ENCODE assay signal across 17 cellular contexts in the genomic region with DNA sequence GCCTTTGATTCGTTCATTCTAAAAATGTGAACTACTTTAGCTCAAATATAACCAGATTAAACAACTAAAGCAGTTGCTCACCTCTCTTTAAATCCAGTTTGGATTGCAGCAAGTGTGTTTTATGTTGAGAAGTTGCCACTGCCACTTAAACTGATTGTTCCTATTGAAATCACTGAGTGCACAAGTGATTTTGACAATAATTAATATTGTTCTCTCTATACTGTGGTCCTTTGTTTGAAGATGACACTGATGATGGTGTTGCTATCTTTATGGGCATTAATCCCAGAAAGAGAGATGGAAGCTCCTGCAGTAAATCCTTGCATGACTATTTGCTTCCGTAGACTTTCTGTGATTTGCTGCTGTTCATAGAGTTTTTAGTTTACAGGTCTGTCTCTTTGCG.
"Had no signal": no experiment of that assay in that cellular context is flagged by ENCODE, and none has a peak within 500 bp of the region (broad histone marks: within the 10 kb centered on the region; RNA-seq: fewer than 3 reads in every experiment).

No MANE protein-coding gene starts in this region.

- H3K27me3 ChIP-seq: gastroesophageal sphincter, neutrophil, suprapubic skin, thyroid gland had no signal

- H3K9me3 ChIP-seq: gastroesophageal sphincter, neutrophil, suprapubic skin, thyroid gland had no signal

- FAIRE-seq: endometrium, small intestine, urothelium cell line had no signal

- H3K27ac ChIP-seq: gastroesophageal sphincter, neutrophil, suprapubic skin, thyroid gland had no signal

- H3K4me1 ChIP-seq: gastroesophageal sphincter, thyroid gland had no signal

- H3K4me3 ChIP-seq: gastroesophageal sphincter, suprapubic skin, thyroid gland had no signal

- H3K36me3 ChIP-seq: gastroesophageal sphincter, neutrophil, suprapubic skin, thyroid gland had no signal

- DNase-seq: central memory CD4-positive, alpha-beta T cell; cortex of kidney; effector memory CD4-positive, alpha-beta T cell; immature natural killer cell; left colon; naive B cell; posterior cingulate gyrus; right cardiac atrium; small intestine; stimulated activated CD4-positive, alpha-beta T cell treated with anti-CD3 and anti-CD28 coated beads, Interleukin-12 subunit alpha, Interleukin-12 subunit beta, amount 100 ng/mL, for 4 hours; stimulated activated naive CD4-positive, alpha-beta T cell; thyroid gland had no signal
